ENCODE assay signal across 13 cellular contexts in the genomic region with DNA sequence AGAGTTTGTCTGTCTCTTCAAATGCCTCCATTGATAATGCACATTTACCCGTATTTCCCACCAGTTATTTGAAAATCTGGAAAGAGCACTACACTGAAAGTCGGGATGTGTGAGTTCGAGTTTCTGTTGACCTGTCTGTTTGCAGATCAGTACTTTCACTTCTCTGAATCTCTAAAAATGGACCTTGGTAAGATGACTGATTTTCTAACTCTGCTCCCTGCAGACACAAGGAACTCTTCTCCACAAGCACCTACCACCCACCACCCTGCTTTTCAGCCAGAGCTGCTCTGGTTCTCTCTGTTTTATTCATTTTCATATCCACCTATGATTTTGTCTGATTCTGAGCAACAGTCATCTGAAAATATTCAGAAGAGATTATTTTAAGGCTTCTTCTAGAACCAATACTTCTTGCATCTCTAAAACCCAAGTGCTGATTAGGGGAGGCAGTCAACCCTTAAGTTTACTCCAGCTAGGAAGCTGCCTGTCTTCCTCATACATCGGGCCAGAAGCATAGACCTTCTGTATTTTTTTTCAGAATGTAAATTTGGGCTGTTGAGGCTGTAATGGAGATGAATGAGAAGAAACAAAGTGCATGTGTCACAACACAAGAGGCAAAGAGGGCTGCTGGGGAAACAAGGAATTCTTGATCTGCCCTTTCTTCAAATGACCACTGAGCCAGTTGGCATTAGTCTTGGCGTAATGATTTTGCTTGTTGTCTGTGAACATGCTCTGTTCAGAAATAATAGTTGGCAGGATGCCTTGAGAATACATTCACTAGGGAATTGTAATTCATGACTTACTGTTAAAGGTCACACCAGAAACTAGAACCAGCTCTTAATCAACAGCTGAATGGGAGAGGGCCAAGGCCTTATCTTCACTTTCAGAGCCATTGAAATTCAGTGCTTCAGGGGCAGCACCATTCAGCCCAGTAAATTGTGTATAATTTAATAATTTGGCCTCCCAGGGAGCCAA.
A peak's percentile ranks its signal among the peaks of the same experiment; 100 is the strongest.
DNase-seq lines count a peak whose midpoint lies in the region; ATAC-seq, FAIRE-seq and TF ChIP-seq lines count a peak whose summit lies in the region.
"Had no signal": no experiment of that assay in that cellular context is flagged by ENCODE, and none has a peak within 500 bp of the region (broad histone marks: within the 10 kb centered on the region; RNA-seq: fewer than 3 reads in every experiment).

No MANE protein-coding gene starts in this region.

- H3K9me3 Mint-ChIP-seq in activated T-cell treated with anti-CD3 and anti-CD28 coated beads, Interleukin-2, amount 50 U/mL, for 4 hours = no peaks in the 10 kb centered on the region
- H3K9me3 Mint-ChIP-seq: memory B cell had no signal

- no peaks in the 10 kb centered on the region for H3K36me3 ChIP-seq in kidney (ENCODE audit: control insufficient read depth in 1 of 2, insufficient read depth in 2 of 2, low read length in 2 of 2)
- H3K36me3 ChIP-seq: gastroesophageal sphincter had no signal

- FAIRE-seq in kidney (lab: Jason Lieb, UNC) = no peak

- TF ChIP-seq CTCF in kidney (IDR thresholded peaks at IDR 0.05; ENCODE audit: borderline replicate concordance, extremely low read depth, insufficient read depth) = no peak

- H3K4me3 ChIP-seq in kidney (ENCODE audit: low read length in 2 of 2) = no peak overlapping the region
- H3K4me3 ChIP-seq: gastroesophageal sphincter, smooth muscle cell had no signal

- intact Hi-C loops in kidney (cut with DNase I) = no loop called here

- no peak overlapping the region for H3K9ac ChIP-seq in kidney (ENCODE audit: low read length in 2 of 2)

- no peak overlapping the region for H3K27ac ChIP-seq in kidney (ENCODE audit: low read depth in 2 of 2, low read length in 2 of 2)
- H3K27ac ChIP-seq: gastroesophageal sphincter had no signal

- no peaks in the 10 kb centered on the region for H3K36me3 Mint-ChIP-seq in activated T-cell treated with anti-CD3 and anti-CD28 coated beads, Interleukin-2, amount 50 U/mL, for 4 hours (ENCODE audit: insufficient read depth)
- H3K36me3 Mint-ChIP-seq: memory B cell had no signal

- DNase-seq in LHCN-M2 (ENCODE audit: low read depth) (peak; percentile 23), medulla oblongata (ENCODE audit: extremely low spot score) (peak; percentile 38), kidney (no peak), NCI-H82 (lab: John Stamatoyannopoulos, UW) (no peak)
- DNase-seq in activated T-cell treated with anti-CD3 and anti-CD28 coated beads, Interleukin-2, amount 50 U/mL, for 4 hours = no peak
- DNase-seq: Caco-2; stimulated activated naive CD4-positive, alpha-beta T cell treated with Interleukin-2 at 50 U/mL for 16 hours had no signal

- H3K9me3 ChIP-seq in kidney (ENCODE audit: control insufficient read depth in 1 of 2, low read length in 2 of 2) = no peaks in the 10 kb centered on the region
- H3K9me3 ChIP-seq: Caco-2 had no signal

- H3K27me3 Mint-ChIP-seq in activated T-cell treated with anti-CD3 and anti-CD28 coated beads, Interleukin-2, amount 50 U/mL, for 4 hours (ENCODE audit: low read depth) = peaks cover 9% of the 10 kb centered on the region
- H3K27me3 Mint-ChIP-seq: memory B cell had no signal

- H3K4me1 ChIP-seq in kidney (ENCODE audit: control insufficient read depth in 1 of 2, insufficient read depth in 1 of 2, low read depth in 1 of 2, low read length in 2 of 2) = no peaks in the 10 kb centered on the region
- H3K4me1 ChIP-seq: Caco-2, gastroesophageal sphincter had no signal

- H3K4me1 Mint-ChIP-seq in activated T-cell treated with anti-CD3 and anti-CD28 coated beads, Interleukin-2, amount 50 U/mL, for 4 hours (ENCODE audit: low read depth) = no peaks in the 10 kb centered on the region

- no peak overlapping the region for H3K4me3 Mint-ChIP-seq in activated T-cell treated with anti-CD3 and anti-CD28 coated beads, Interleukin-2, amount 50 U/mL, for 4 hours
- H3K4me3 Mint-ChIP-seq: memory B cell had no signal

- ATAC-seq in GM18508 (IDR thresholded peaks at IDR 0.05; ENCODE audit: insufficient read depth, unreplicated experiment) (peak; percentile 55), GM21526 (IDR thresholded peaks at IDR 0.05; ENCODE audit: low FRiP score, unreplicated experiment) (peak; percentile 59), esophagus mucosa (no peak)
- ATAC-seq in activated T-cell treated with anti-CD3 and anti-CD28 coated beads, Interleukin-2, amount 50 U/mL, for 4 hours = no peak
- ATAC-seq: gastroesophageal sphincter had no signal

Comparison
In these comparisons a context has a peak if more than half of its experiments do, and no peak if none do; other contexts are left out.
1. ATAC-seq: peak in GM18508 (single experiment) and GM21526 (single experiment); none in esophagus mucosa (single experiment) and activated T-cell treated with anti-CD3 and anti-CD28 coated beads, Interleukin-2, amount 50 U/mL, for 4 hours (0 of 2).
2. DNase-seq: peak in LHCN-M2 (single experiment) and medulla oblongata (single experiment); none in kidney (single experiment), activated T-cell treated with anti-CD3 and anti-CD28 coated beads, Interleukin-2, amount 50 U/mL, for 4 hours (single experiment) and NCI-H82 (single experiment).